Comparison of ENCODE assay signal across 1 cellular context in genomic region chr17:10197721-10198508, GRCh38.
TF ChIP-seq lines count a peak whose summit lies in the region.

No MANE protein-coding gene starts in this region.

TF ChIP-seq in neural cell, 6 proteins besides CTCF, POLR2A, EP300 and RAD21 (continued from another document):
- no peak for TF ChIP-seq REST (IDR thresholded peaks at IDR 0.05; ENCODE audit: borderline replicate concordance)
- TF ChIP-seq MXI1 (conservative IDR thresholded peaks at IDR 0.05; ENCODE audit: poor library complexity, severe bottlenecking): peak; percentile 62
TF ChIP-seq in neural cell: peak in this region for 2.
